ENCODE assay signal across 1 cellular context in genomic region chr3:34008191-34008590, GRCh38.
TF ChIP-seq lines count a peak whose summit lies in the region.

No MANE protein-coding gene starts in this region.

TF ChIP-seq in GM23338, 12 proteins besides CTCF, POLR2A, EP300 and RAD21 (continued from another document):
- TF ChIP-seq REST (IDR thresholded peaks at IDR 0.05; ENCODE audit: unreplicated experiment) = no peak
- TF ChIP-seq CREB1 (CRISPR knock-in tag; IDR thresholded peaks at IDR 0.05; ENCODE audit: low read depth) = no peak
